8 cellular contexts compared by ENCODE assay signal in genomic region chr15:91852741-91853500, GRCh38. TPM values are rescaled to one million over a fixed set of nuclear protein-coding genes. Genes with fewer than 3 reads are reported as not detected.
A peak's percentile ranks its signal among the peaks of the same experiment; 100 is the strongest.
DNase-seq lines count a peak whose midpoint lies in the region; ATAC-seq and TF ChIP-seq lines count a peak whose summit lies in the region.

No MANE protein-coding gene starts in this region.

- H2AFZ ChIP-seq in smooth muscle cell (ENCODE audit: low read depth) = peak overlapping the region; percentile 93

- TF ChIP-seq CTCF in GM13977 (IDR thresholded peaks at IDR 0.05; ENCODE audit: extremely low read depth, insufficient read depth, missing control alignments) (peak; percentile 66), activated B cell treated with CpG ODN at 0.5 μM for 24 hours (IDR thresholded peaks at IDR 0.05) (no peak), cardiac fibroblast (IDR thresholded peaks at IDR 0.05; ENCODE audit: low read depth, low read length) (peak; percentile 64), smooth muscle cell (IDR thresholded peaks at IDR 0.05; ENCODE audit: borderline replicate concordance, insufficient read depth, poor library complexity, severe bottlenecking) (peak; percentile 88)

- peak overlapping the region; percentile 66 for H3K4me3 Mint-ChIP-seq in activated B cell treated with CpG ODN at 0.5 μM for 24 hours

- peak; percentile 82 for DNase-seq in GM13977 (ENCODE audit: low spot score)
- DNase-seq in NCI-H1092 treated with DMSO at 0.1 percent for 48 hours (lab: John Stamatoyannopoulos, UW) = peak; percentile 53
- DNase-seq in activated B cell treated with CpG ODN at 0.5 μM for 24 hours = peak; percentile 31
- DNase-seq in cardiac fibroblast (ENCODE audit: low read depth in 2 of 2) = peak; percentile 74 to 77
- peak; percentile 47 for DNase-seq in iris pigment epithelial cell (ENCODE audit: low read depth)
- DNase-seq in smooth muscle cell (lab: John Stamatoyannopoulos, UW; ENCODE audit: unreplicated experiment) = no peak
- no peak for DNase-seq in cortex of kidney (lab: John Stamatoyannopoulos, UW)

- H3K4me1 Mint-ChIP-seq in activated B cell treated with CpG ODN at 0.5 μM for 24 hours = peaks cover 43% of the 10 kb centered on the region

- intact Hi-C loops in activated B cell treated with CpG ODN at 0.5 μM for 24 hours (cut with micrococcal nuclease) = loop anchor here (10.0 kb wide), 3 partner anchors 62 to 518 kb away; no protein-coding TSS in a partner anchor

- CTCF ChIA-PET in activated B cell treated with CpG ODN at 0.5 μM for 24 hours (lab: Charles Lee) = interaction anchor here (0.6 kb wide), 1 partner anchor 27 kb away, joined by 3 read pairs; no protein-coding TSS in a partner anchor

- peak; percentile 60 for ATAC-seq in HG02642 (IDR thresholded peaks at IDR 0.05; ENCODE audit: poor library complexity, unreplicated experiment)
- ATAC-seq in activated B cell treated with CpG ODN at 0.5 μM for 24 hours (ENCODE audit: low read depth) = peak; percentile 55

- 1% methylated on average over 44 of the region's 70 CpGs for WGBS in smooth muscle cell (ENCODE audit: low lambda C conversion rate)

- H3K4me3 ChIP-seq in cardiac fibroblast (replicated peaks in 1 of 2; ENCODE audit: low read depth in 2 of 2, low read length in 2 of 2) (peak overlapping the region; percentile 69), smooth muscle cell (peak overlapping the region; percentile 77)

- peak overlapping the region; percentile 95 for H3K4me2 ChIP-seq in smooth muscle cell

- no peaks in the 10 kb centered on the region for H3K36me3 ChIP-seq in smooth muscle cell (ENCODE audit: low read depth)

- no peaks in the 10 kb centered on the region for H3K79me2 ChIP-seq in smooth muscle cell (ENCODE audit: low read depth)

- POLR2A ChIA-PET in activated B cell treated with CpG ODN at 0.5 μM for 24 hours (lab: Charles Lee) = interaction anchor here (0.5 kb wide), 1 partner anchor 44 kb away, joined by 3 read pairs; no protein-coding TSS in a partner anchor

- H4K20me1 ChIP-seq in smooth muscle cell (ENCODE audit: low read depth) = no peaks in the 10 kb centered on the region

- in situ Hi-C loops in GM13977 (cut with MboI; ENCODE audit: low pct_unique_long_range_greater_than_20kb, low sequenced_read_pairs, unreplicated experiment) = no loop called here

- no peaks in the 10 kb centered on the region for H3K36me3 Mint-ChIP-seq in activated B cell treated with CpG ODN at 0.5 μM for 24 hours (ENCODE audit: low read depth)

- no peak overlapping the region for H3K27ac Mint-ChIP-seq in activated B cell treated with CpG ODN at 0.5 μM for 24 hours

- no peaks in the 10 kb centered on the region for H3K4me1 ChIP-seq in smooth muscle cell (ENCODE audit: low read depth)

- no peaks in the 10 kb centered on the region for H3K9me3 ChIP-seq in smooth muscle cell (replicated peaks; ENCODE audit: low read depth)

- H3K9ac ChIP-seq in smooth muscle cell (ENCODE audit: low read depth) = no peak overlapping the region

- H3K27me3 ChIP-seq in smooth muscle cell (ENCODE audit: low read depth) = peaks cover 31% of the 10 kb centered on the region

- H3F3A ChIP-seq in smooth muscle cell (ENCODE audit: low read depth) = peaks cover 5% of the 10 kb centered on the region

- no peak overlapping the region for H3K27ac ChIP-seq in smooth muscle cell (ENCODE audit: low read depth)

- H3K27me3 Mint-ChIP-seq in activated B cell treated with CpG ODN at 0.5 μM for 24 hours = peaks cover 49% of the 10 kb centered on the region

- peaks cover 8% of the 10 kb centered on the region for H3K9me3 Mint-ChIP-seq in activated B cell treated with CpG ODN at 0.5 μM for 24 hours

RNA-seq across cellular contexts. Expression of gene SLCO3A1, which starts 0.6 kb away (rescaled TPM):
- 0.51 and 0.82 TPM in 2 replicates for total RNA-seq in activated B cell treated with CpG ODN at 0.5 μM for 24 hours
- total RNA-seq in smooth muscle cell = 1.0 and 12.6 TPM in 2 replicates
- 1.3 and 4.7 TPM in 2 replicates for polyA plus RNA-seq in smooth muscle cell

Comparison
In these comparisons a context has a peak if more than half of its experiments do, and no peak if none do; other contexts are left out.
1. DNase-seq: peak in GM13977 (single experiment), NCI-H1092 treated with DMSO at 0.1 percent for 48 hours (single experiment), activated B cell treated with CpG ODN at 0.5 μM for 24 hours (single experiment), cardiac fibroblast (2 of 2) and iris pigment epithelial cell (single experiment); none in smooth muscle cell (single experiment) and cortex of kidney (single experiment).